Comparison of ENCODE assay signal across 8 cellular contexts in the genomic region with DNA sequence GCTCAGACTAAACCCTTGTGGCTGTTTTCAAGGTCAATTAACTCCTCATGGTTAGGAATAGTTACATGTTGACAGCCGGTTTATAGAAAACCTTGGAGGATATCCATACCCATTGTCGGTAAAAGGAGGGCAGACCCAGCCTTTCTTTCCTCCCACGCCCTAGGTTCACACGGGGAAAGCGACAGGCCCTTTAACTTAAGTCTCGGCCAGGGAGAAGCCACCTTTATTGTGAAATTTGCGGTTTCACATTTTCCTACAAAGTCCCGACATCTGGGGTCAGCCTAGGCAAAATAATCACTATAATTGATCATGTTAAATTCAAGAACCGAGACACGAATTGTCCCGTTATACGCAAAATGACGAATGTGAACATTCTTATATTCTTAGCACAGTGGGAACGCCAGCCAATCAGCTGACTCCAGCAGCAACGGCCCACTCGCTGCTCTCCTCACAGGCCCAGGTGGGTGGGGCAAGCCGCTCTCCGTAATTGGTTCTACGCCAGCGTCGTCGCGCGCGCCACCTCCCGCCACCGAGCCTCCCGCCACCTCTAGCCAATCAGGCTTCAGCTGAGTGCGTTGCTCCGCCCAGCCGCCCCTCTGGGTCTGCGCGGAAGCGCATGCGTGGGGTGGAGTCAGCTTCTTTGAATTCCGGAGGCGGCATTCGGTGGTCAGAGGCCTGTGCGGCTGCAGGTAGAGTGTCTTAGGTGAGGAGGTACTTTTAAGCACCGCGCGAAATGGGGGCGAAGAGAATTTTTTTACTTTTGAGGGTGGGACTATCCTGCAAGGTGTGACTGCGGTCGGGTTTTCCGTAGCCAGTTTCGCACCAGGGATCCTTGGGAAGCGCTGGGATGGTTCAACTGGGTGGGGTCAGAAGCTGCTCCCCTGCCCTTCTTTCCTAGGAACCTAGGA. TPM values are rescaled to one million over a fixed set of nuclear protein-coding genes. Genes with fewer than 3 reads are reported as not detected.
A peak's percentile ranks its signal among the peaks of the same experiment; 100 is the strongest.
DNase-seq lines count a peak whose midpoint lies in the region; ATAC-seq, FAIRE-seq and TF ChIP-seq lines count a peak whose summit lies in the region.

A gene with protein sequence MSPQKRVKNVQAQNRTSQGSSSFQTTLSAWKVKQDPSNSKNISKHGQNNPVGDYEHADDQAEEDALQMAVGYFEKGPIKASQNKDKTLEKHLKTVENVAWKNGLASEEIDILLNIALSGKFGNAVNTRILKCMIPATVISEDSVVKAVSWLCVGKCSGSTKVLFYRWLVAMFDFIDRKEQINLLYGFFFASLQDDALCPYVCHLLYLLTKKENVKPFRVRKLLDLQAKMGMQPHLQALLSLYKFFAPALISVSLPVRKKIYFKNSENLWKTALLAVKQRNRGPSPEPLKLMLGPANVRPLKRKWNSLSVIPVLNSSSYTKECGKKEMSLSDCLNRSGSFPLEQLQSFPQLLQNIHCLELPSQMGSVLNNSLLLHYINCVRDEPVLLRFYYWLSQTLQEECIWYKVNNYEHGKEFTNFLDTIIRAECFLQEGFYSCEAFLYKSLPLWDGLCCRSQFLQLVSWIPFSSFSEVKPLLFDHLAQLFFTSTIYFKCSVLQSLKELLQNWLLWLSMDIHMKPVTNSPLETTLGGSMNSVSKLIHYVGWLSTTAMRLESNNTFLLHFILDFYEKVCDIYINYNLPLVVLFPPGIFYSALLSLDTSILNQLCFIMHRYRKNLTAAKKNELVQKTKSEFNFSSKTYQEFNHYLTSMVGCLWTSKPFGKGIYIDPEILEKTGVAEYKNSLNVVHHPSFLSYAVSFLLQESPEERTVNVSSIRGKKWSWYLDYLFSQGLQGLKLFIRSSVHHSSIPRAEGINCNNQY (plus strand): TSS at position 659 of the 908 bp plus-strand sequence. CDS start 2,867 bp downstream, outside the sequence.

- no peaks in the 10 kb centered on the region for H3K9me2 ChIP-seq in hepatocyte (replicated peaks; ENCODE audit: insufficient read depth)

- H3K36me3 ChIP-seq in GM12878 (ENCODE audit: control insufficient read depth in 2 of 2, insufficient read depth in 2 of 2, low read length in 1 of 2) = no peaks in the 10 kb centered on the region
- H3K36me3 ChIP-seq in hepatocyte (replicated peaks; ENCODE audit: insufficient read depth, low read depth) = no peaks in the 10 kb centered on the region
- no peaks in the 10 kb centered on the region for H3K36me3 ChIP-seq in rectal smooth muscle tissue (ENCODE audit: control insufficient read depth, insufficient read depth, low read length)

- peak within 1 kb of the TSS; percentile 82 for H2AFZ ChIP-seq in GM12878 (ENCODE audit: control insufficient read depth, low read depth, low read length)
- peak within 1 kb of the TSS; percentile 50 for H2AFZ ChIP-seq in hepatocyte

- H3K4me3 ChIP-seq in GM12878 (peak within 1 kb of the TSS; percentile 61), hepatocyte (peak within 1 kb of the TSS; percentile 11), rectal smooth muscle tissue (ENCODE audit: low read length) (peak within 1 kb of the TSS; percentile 56)

- H3K4me2 ChIP-seq in GM12878 (ENCODE audit: control insufficient read depth, insufficient read depth) (peak within 1 kb of the TSS; percentile 68), hepatocyte (peak within 1 kb of the TSS; percentile 71)

- no peak for TF ChIP-seq EP300 in GM12878 (IDR thresholded peaks at IDR 0.05; ENCODE audit: borderline replicate concordance in 1 of 2, control insufficient read depth in 1 of 2, low read depth in 2 of 2, low read length in 2 of 2)

- TF ChIP-seq POLR2A in GM12878 (IDR thresholded peaks at IDR 0.05; ENCODE audit: low read depth, low read length) = peak; percentile 63

- RAD21 ChIA-PET in GM12878 (lab: Charles Lee; ENCODE audit: unreplicated experiment) = interaction anchor here (0.9 to 1.2 kb wide), 2 partner anchors 267 to 269 kb away, joined by 3 read pairs; no protein-coding TSS in a partner anchor

- no peaks in the 10 kb centered on the region for H3K27me3 ChIP-seq in GM12878 (replicated peaks in 1 of 2; ENCODE audit: control insufficient read depth in 2 of 2, insufficient read depth in 2 of 2, low read length in 1 of 2)
- no peaks in the 10 kb centered on the region for H3K27me3 ChIP-seq in hepatocyte
- no peaks in the 10 kb centered on the region for H3K27me3 ChIP-seq in rectal smooth muscle tissue (ENCODE audit: control insufficient read depth, insufficient read depth, low read length)

- in situ Hi-C loops in GM12878 (cut with MboI) = no loop called here

- no peaks in the 10 kb centered on the region for H3K9me3 ChIP-seq in GM12878 (replicated peaks; ENCODE audit: control insufficient read depth, insufficient read depth, low read length)
- no peaks in the 10 kb centered on the region for H3K9me3 ChIP-seq in hepatocyte (ENCODE audit: low read depth)

- H3K9ac ChIP-seq in GM12878 (ENCODE audit: control insufficient read depth, insufficient read depth, low read length) = peak within 1 kb of the TSS; percentile 69
- H3K9ac ChIP-seq in rectal smooth muscle tissue (ENCODE audit: low read length) = no peak within 1 kb of the TSS

- peaks cover 14% of the 10 kb centered on the region for H3K79me2 ChIP-seq in GM12878 (ENCODE audit: control insufficient read depth, insufficient read depth, low read length)
- no peaks in the 10 kb centered on the region for H3K79me2 ChIP-seq in hepatocyte

- TF ChIP-seq CTCF in 22Rv1 (IDR thresholded peaks at IDR 0.05) (no peak), GM12878 (IDR thresholded peaks at IDR 0.05 in 2 of 3, conservative IDR thresholded peaks at IDR 0.05 in 1 of 3; ENCODE audit: control insufficient read depth in 2 of 3, extremely low read depth in 1 of 3, insufficient read depth in 1 of 3, low read depth in 3 of 3, low read length in 3 of 3) (no peak), hepatocyte (IDR thresholded peaks at IDR 0.05; ENCODE audit: poor library complexity) (no peak)

- CTCF ChIA-PET in GM12878 (lab: Yijun Ruan, JAX) = no interaction called here

- intact Hi-C loops in GM12878 (cut with micrococcal nuclease; ENCODE audit: unreplicated experiment) = no loop called here

- H4K20me1 ChIP-seq in GM12878 (ENCODE audit: control insufficient read depth, insufficient read depth) = no peaks in the 10 kb centered on the region
- H4K20me1 ChIP-seq in hepatocyte (ENCODE audit: insufficient read depth, poor library complexity, severe bottlenecking) = no peaks in the 10 kb centered on the region

- BruUV-seq in GM12878 (replicated peaks; lab: Mats Ljungman, UMichigan) = no TSS peak

- peak; percentile 73 for FAIRE-seq in GM12878 (lab: Jason Lieb, UNC)

- H3K4me1 ChIP-seq in GM12878 (ENCODE audit: control insufficient read depth, insufficient read depth, low read length) (no peaks in the 10 kb centered on the region; the same call in 1 of the 2 replicates), hepatocyte (ENCODE audit: insufficient read depth) (no peaks in the 10 kb centered on the region), rectal smooth muscle tissue (ENCODE audit: control insufficient read depth, insufficient read depth, low read length) (no peaks in the 10 kb centered on the region)

- WGBS in GM12878 (ENCODE audit: insufficient coverage, insufficient replicate concordance, low lambda C conversion rate, missing lambda C conversion rate) = 37% methylated on average over 48 of the region's 48 CpGs
- 51% methylated on average over 48 of the region's 48 CpGs for WGBS in hepatocyte (ENCODE audit: low lambda C conversion rate, missing lambda C conversion rate)

- peak; percentile 69 for DNase-seq in NCI-H2081 treated with DMSO at 0.1 percent for 48 hours (lab: John Stamatoyannopoulos, UW)
- peak; percentile 82 for DNase-seq in T1000 (lab: John Stamatoyannopoulos, UW)
- DNase-seq in GM12878 (ENCODE audit: low read depth, low spot score) = peak; percentile 74
- peak; percentile 93 for DNase-seq in hepatocyte (ENCODE audit: low spot score)

- TF ChIP-seq RAD21 in GM12878 (IDR thresholded peaks at IDR 0.05; ENCODE audit: insufficient read depth, low read depth, low read length) = no peak

- ATAC-seq in GM18519 (IDR thresholded peaks at IDR 0.05; ENCODE audit: low FRiP score, unreplicated experiment) (peak; percentile 95), HG03045 (IDR thresholded peaks at IDR 0.05; ENCODE audit: unreplicated experiment) (peak; percentile 100), GM12878 (peak; percentile 100)

- POLR2A ChIA-PET in GM12878 (lab: Charles Lee) = interaction anchor here (0.5 to 0.6 kb wide), 2 partner anchors 10 to 66 kb away, joined by 3 to 4 read pairs; no protein-coding TSS in a partner anchor

- H3K27ac ChIP-seq in 22Rv1 (peak within 1 kb of the TSS; percentile 41), GM12878 (ENCODE audit: control insufficient read depth, insufficient read depth) (peak within 1 kb of the TSS; percentile 80), hepatocyte (peak within 1 kb of the TSS; percentile 71), rectal smooth muscle tissue (ENCODE audit: low read depth, low read length) (peak within 1 kb of the TSS; percentile 41)

- SMC1A ChIA-PET in GM12878 (lab: Charles Lee; ENCODE audit: uncharacterized antibody, unreplicated experiment) = interaction anchor here (0.9 kb wide), 2 partner anchors 44 to 273 kb away, joined by 4 read pairs; no protein-coding TSS in a partner anchor

TF ChIP-seq in GM12878, 131 proteins besides CTCF, POLR2A, EP300 and RAD21 (continues in another document):
- TF ChIP-seq RFX5 (IDR thresholded peaks at IDR 0.05; ENCODE audit: low read depth, low read length) = 0 out of 2 replicates have a peak, but pooled peaks have one; percentile 38
- TF ChIP-seq SP1 (IDR thresholded peaks at IDR 0.05; ENCODE audit: low read depth, low read length) = peak; percentile 87
- TF ChIP-seq TAF1 (IDR thresholded peaks at IDR 0.05; ENCODE audit: borderline replicate concordance, low read depth, low read length) = peak; percentile 76; the same call in 1 of the 2 replicates
- TF ChIP-seq ESRRA (IDR thresholded peaks at IDR 0.05; ENCODE audit: low read length) = no peak

RNA-seq across cellular contexts. Expression of the gene that starts here (rescaled TPM):
- 39.0 and 44.5 TPM in 2 replicates for total RNA-seq in GM12878 (2013; cell fraction: nucleolus; rRNA removed)
- total RNA-seq in GM12878 (2014; rRNA removed) (25.8 and 28.8 TPM in 2 replicates), GM12878 (2014; rRNA removed; fragmentation: Illumina TruSeq; extraction: Trizol) (22.5 and 24.3 TPM in 2 replicates), GM12878 (2021) (15.8 and 18.9 TPM in 2 replicates), hepatocyte (4.5 and 6.3 TPM in 2 replicates)
- 7.6 TPM for polyA plus RNA-seq in GM12878 (2011; ENCODE audit: low read depth)
- polyA plus RNA-seq in GM12878 (2011; rRNA removed) (22.5 and 26.0 TPM in 2 replicates), GM12878 (2014; fragmentation: Illumina TruSeq; extraction: Trizol) (18.6 and 19.5 TPM in 2 replicates), GM12878 (2014; fragmentation: Nextera tagmentation; extraction: Ambion mirVana) (1 to 10 TPM; 6.9 TPM), GM12878 (2014; rRNA removed) (13.4 and 14.1 TPM in 2 replicates), GM12878 (2016; fragmentation: Nextera tagmentation; extraction: Ambion mirVana) (10 to 100 TPM; 13.6 to 16.1 TPM), hepatocyte (0.42 and 0.78 TPM in 2 replicates)
- polyA plus RNA-seq in GM12878 (2011; cell fraction: cytosol; rRNA removed) = 11.7 and 12.3 TPM in 2 replicates
- 13.2 and 15.0 TPM in 2 replicates for polyA plus RNA-seq in GM12878 (2011; cell fraction: nucleus; rRNA removed)
- 7.7 and 10.9 TPM in 2 replicates for polyA plus RNA-seq in GM12878 (2012)
- 31.0 and 32.4 TPM in 2 replicates for polyA minus RNA-seq in GM12878 (2011; rRNA and poly(A)+ RNA removed)
- polyA minus RNA-seq in GM12878 (2011; cell fraction: cytosol; rRNA and poly(A)+ RNA removed) = 10.3 and 11.0 TPM in 2 replicates
- 16.1 and 28.3 TPM in 2 replicates for polyA minus RNA-seq in GM12878 (2011; cell fraction: nucleus; rRNA and poly(A)+ RNA removed)

Comparison
In these comparisons a context has a peak if more than half of its experiments do, and no peak if none do; other contexts are left out.
1. Peak in every context shown above with its lines: DNase-seq, ATAC-seq, H3K4me3 ChIP-seq and H3K27ac ChIP-seq.
2. H3K4me3 ChIP-seq: peak in every context shown above with its lines; median percentile 61 in GM12878; 56 in rectal smooth muscle tissue; 11 in hepatocyte.